In the genomic region with DNA sequence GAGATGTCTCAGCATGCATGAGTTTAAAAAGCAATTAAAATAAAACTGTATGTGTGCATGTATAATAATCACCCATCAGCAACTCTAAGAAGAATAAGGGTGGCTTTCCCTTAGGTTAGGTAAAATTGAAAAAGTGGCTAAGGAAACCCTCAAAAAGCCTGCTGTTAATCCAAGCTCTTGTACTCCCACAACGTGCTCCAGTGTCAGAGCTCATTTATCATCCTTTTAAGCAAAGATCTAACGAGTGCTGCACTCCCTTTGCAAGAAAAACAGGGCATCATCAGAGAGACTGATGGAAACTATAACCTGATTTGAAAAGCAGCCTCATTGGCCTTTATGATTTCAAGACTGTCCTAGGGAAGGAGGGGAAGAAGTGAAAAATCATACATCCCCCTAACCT, we compare ENCODE assay signal across 28 cellular contexts. TPM values are rescaled to one million over a fixed set of nuclear protein-coding genes. Genes with fewer than 3 reads are reported as not detected.
"Had no signal": no experiment of that assay in that cellular context is flagged by ENCODE, and none has a peak within 500 bp of the region (broad histone marks: within the 10 kb centered on the region; RNA-seq: fewer than 3 reads in every experiment).

No MANE protein-coding gene starts in this region.

- H3K4me3 Mint-ChIP-seq: activated CD4-positive, alpha-beta T cell treated with anti-CD3 and anti-CD28 coated beads, Interleukin-2, amount 10 ng/mL, durations not matched to agents 7 days and 5 days; activated CD8-positive, alpha-beta memory T cell treated with anti-CD3 and anti-CD28 coated beads, Interleukin-2, amount 10 ng/mL, durations not matched to agents 7 days and 5 days; activated CD8-positive, alpha-beta T cell treated with anti-CD3 and anti-CD28 coated beads for 36 hours; activated naive CD4-positive, alpha-beta T cell treated with anti-CD3 and anti-CD28 coated beads, Interleukin-2, amount 10 ng/mL, durations not matched to agents 7 days and 5 days; brain; memory B cell; naive thymus-derived CD4-positive, alpha-beta T cell; neural crest cell had no signal

- H2AFZ ChIP-seq: hepatocyte had no signal

- ATAC-seq: activated CD8-positive, alpha-beta memory T cell treated with anti-CD3 and anti-CD28 coated beads, Interleukin-2, amount 10 ng/mL, durations not matched to agents 7 days and 5 days; activated CD8-positive, alpha-beta T cell treated with anti-CD3 and anti-CD28 coated beads for 36 hours; naive thymus-derived CD4-positive, alpha-beta T cell had no signal

- H3K27ac ChIP-seq: hepatocyte, sigmoid colon, testis, uterus had no signal

- H3K4me1 Mint-ChIP-seq: activated CD4-positive, alpha-beta T cell treated with anti-CD3 and anti-CD28 coated beads, Interleukin-2, amount 10 ng/mL, durations not matched to agents 7 days and 5 days; activated CD8-positive, alpha-beta memory T cell treated with anti-CD3 and anti-CD28 coated beads, Interleukin-2, amount 10 ng/mL, durations not matched to agents 7 days and 5 days; activated naive CD4-positive, alpha-beta T cell treated with anti-CD3 and anti-CD28 coated beads, Interleukin-2, amount 10 ng/mL, durations not matched to agents 7 days and 5 days; brain; memory B cell; naive thymus-derived CD4-positive, alpha-beta T cell; neural crest cell had no signal

- H3K36me3 ChIP-seq: sigmoid colon, uterus had no signal

- H3K9me3 Mint-ChIP-seq: activated CD4-positive, alpha-beta T cell treated with anti-CD3 and anti-CD28 coated beads, Interleukin-2, amount 10 ng/mL, durations not matched to agents 7 days and 5 days; activated CD8-positive, alpha-beta T cell treated with anti-CD3 and anti-CD28 coated beads for 36 hours; activated naive CD4-positive, alpha-beta T cell treated with anti-CD3 and anti-CD28 coated beads, Interleukin-2, amount 10 ng/mL, durations not matched to agents 7 days and 5 days; brain; memory B cell; naive thymus-derived CD4-positive, alpha-beta T cell; neural crest cell had no signal

- H3K36me3 Mint-ChIP-seq: activated CD8-positive, alpha-beta memory T cell treated with anti-CD3 and anti-CD28 coated beads, Interleukin-2, amount 10 ng/mL, durations not matched to agents 7 days and 5 days; activated naive CD4-positive, alpha-beta T cell treated with anti-CD3 and anti-CD28 coated beads, Interleukin-2, amount 10 ng/mL, durations not matched to agents 7 days and 5 days; brain; memory B cell; naive thymus-derived CD4-positive, alpha-beta T cell had no signal

- DNase-seq: activated CD4-positive, alpha-beta T cell treated with anti-CD3 and anti-CD28 coated beads, Interleukin-2, amount 10 ng/mL, durations not matched to agents 7 days and 5 days; activated CD4-positive, CD25-positive, alpha-beta regulatory T cell treated with anti-CD3 and anti-CD28 coated beads, Interleukin-2, amount 50 U/mL, for 72 hours; activated CD8-positive, alpha-beta memory T cell treated with anti-CD3 and anti-CD28 coated beads, Interleukin-2, amount 10 ng/mL, durations not matched to agents 7 days and 5 days; activated CD8-positive, alpha-beta T cell treated with anti-CD3 and anti-CD28 coated beads for 36 hours; activated effector memory CD4-positive, alpha-beta T cell treated with anti-CD3 and anti-CD28 coated beads, Interleukin-2, amount 50 U/mL, for 16 hours; activated naive CD4-positive, alpha-beta T cell treated with anti-CD3 and anti-CD28 coated beads, Interleukin-2, amount 10 ng/mL, durations not matched to agents 7 days and 5 days; activated T-cell treated with anti-CD3 and anti-CD28 coated beads for 4 hours; anterior cingulate cortex; caudate nucleus; dermis blood vessel endothelial cell; effector CD8-positive, alpha-beta T cell; glutamatergic neuron; naive thymus-derived CD4-positive, alpha-beta T cell; occipital lobe; posterior cingulate gyrus; sigmoid colon; stimulated activated CD4-positive, alpha-beta T cell treated with anti-CD3 and anti-CD28 coated beads, Interleukin-4, amount 100 ng/mL, for 1 hour; stimulated activated naive CD4-positive, alpha-beta T cell; testis; uterus had no signal

- H3K27me3 Mint-ChIP-seq: activated CD4-positive, alpha-beta T cell treated with anti-CD3 and anti-CD28 coated beads, Interleukin-2, amount 10 ng/mL, durations not matched to agents 7 days and 5 days; activated naive CD4-positive, alpha-beta T cell treated with anti-CD3 and anti-CD28 coated beads, Interleukin-2, amount 10 ng/mL, durations not matched to agents 7 days and 5 days; brain had no signal

- H3K4me2 ChIP-seq: hepatocyte had no signal

- H3K79me2 ChIP-seq: hepatocyte had no signal

- H3K9me3 ChIP-seq: sigmoid colon, testis, uterus had no signal

- FAIRE-seq: frontal cortex had no signal

- H3K27me3 ChIP-seq: hepatocyte, sigmoid colon, testis, uterus had no signal

- H3K4me1 ChIP-seq: sigmoid colon, testis, uterus had no signal

- H3K4me3 ChIP-seq: hepatocyte, sigmoid colon, smooth muscle cell, testis, uterus had no signal

- H3K27ac Mint-ChIP-seq: activated CD4-positive, alpha-beta T cell treated with anti-CD3 and anti-CD28 coated beads, Interleukin-2, amount 10 ng/mL, durations not matched to agents 7 days and 5 days; activated CD8-positive, alpha-beta memory T cell treated with anti-CD3 and anti-CD28 coated beads, Interleukin-2, amount 10 ng/mL, durations not matched to agents 7 days and 5 days; activated CD8-positive, alpha-beta T cell treated with anti-CD3 and anti-CD28 coated beads for 36 hours; activated naive CD4-positive, alpha-beta T cell treated with anti-CD3 and anti-CD28 coated beads, Interleukin-2, amount 10 ng/mL, durations not matched to agents 7 days and 5 days; brain; memory B cell; naive thymus-derived CD4-positive, alpha-beta T cell had no signal

RNA-seq across cellular contexts. Expression of a gene that starts 34.2 kb away (rescaled TPM):
- total RNA-seq: frontal cortex; liver; neural crest cell; occipital lobe; T-helper 2 cell treated with Interferon-gamma antibody and Interleukin-4, amounts not matched to agents 100 ng/mL and 5 ng/mL, for 36 hours had no signal

RNA-seq across cellular contexts. Expression of a gene that starts 45.8 kb away (rescaled TPM):
- total RNA-seq: activated CD4-positive, alpha-beta T cell treated with anti-CD3 and anti-CD28 coated beads, Interleukin-2, amount 10 ng/mL, durations not matched to agents 7 days and 5 days; activated CD8-positive, alpha-beta memory T cell treated with anti-CD3 and anti-CD28 coated beads, Interleukin-2, amount 10 ng/mL, durations not matched to agents 7 days and 5 days; activated CD8-positive, alpha-beta T cell treated with anti-CD3 and anti-CD28 coated beads for 36 hours; frontal cortex; neural crest cell; T-helper 2 cell treated with Interferon-gamma antibody and Interleukin-4, amounts not matched to agents 100 ng/mL and 5 ng/mL, for 36 hours had no signal
- polyA plus RNA-seq: liver; naive thymus-derived CD4-positive, alpha-beta T cell had no signal
